11 cellular contexts compared by ENCODE assay signal in genomic region chr1:42479621-42480020, GRCh38. TPM values are rescaled to one million over a fixed set of nuclear protein-coding genes. Genes with fewer than 3 reads are reported as not detected.
DNase-seq lines count a peak whose midpoint lies in the region; ATAC-seq, FAIRE-seq and TF ChIP-seq lines count a peak whose summit lies in the region.
"Had no signal": no experiment of that assay in that cellular context is flagged by ENCODE, and none has a peak within 500 bp of the region (broad histone marks: within the 10 kb centered on the region; RNA-seq: fewer than 3 reads in every experiment).

No MANE protein-coding gene starts in this region.

- H3K4me2 ChIP-seq in K562 (ENCODE audit: insufficient read depth, low read length): no peak overlapping the region

- no peaks in the 10 kb centered on the region for H3K79me2 ChIP-seq in K562 (ENCODE audit: control insufficient read depth, insufficient read depth, low read length)

- no peak overlapping the region for H3K9ac ChIP-seq in K562 (ENCODE audit: insufficient read depth in 1 of 2, low read depth in 2 of 2, low read length in 2 of 2)

- no peak for TF ChIP-seq EP300 in K562 (IDR thresholded peaks at IDR 0.05; ENCODE audit: low read length)

- H3K4me1 ChIP-seq in K562 (replicated peaks in 1 of 2; ENCODE audit: control insufficient read depth in 2 of 2, insufficient read depth in 2 of 2, low read length in 2 of 2) (no peaks in the 10 kb centered on the region), vagina (no peaks in the 10 kb centered on the region)

- POLR2A ChIA-PET in K562 (lab: Yijun Ruan, JAX): no interaction called here

- intact Hi-C loops in K562 (cut with micrococcal nuclease) (no loop called here), vagina (cut with DNase I) (no loop called here)

- CTCF ChIA-PET in K562 (lab: Yijun Ruan, JAX; ENCODE audit: low intra/inter-chr PET ratio): no interaction called here

- no peaks in the 10 kb centered on the region for H3K9me1 ChIP-seq in K562 (ENCODE audit: control insufficient read depth, insufficient read depth, low read length)

- 9% methylated on average over 4 of the region's 4 CpGs for WGBS in K562 (ENCODE audit: insufficient coverage, low coverage, missing lambda C conversion rate)

- DNase-seq in NCI-H1092 treated with DMSO at 0.1 percent for 48 hours (lab: John Stamatoyannopoulos, UW) (peak; percentile 7), NCI-H1092 (lab: John Stamatoyannopoulos, UW) (no peak), NCI-H1694 treated with DMSO at 0.1 percent for 48 hours (lab: John Stamatoyannopoulos, UW) (peak; percentile 7), K562 (ENCODE audit: extremely low read depth in 1 of 4, low spot score in 3 of 4) (peak in 3 of 4 experiments; percentile 15 to 29 (median 17)), retina (peak; percentile 18), vagina (ENCODE audit: extremely low spot score in 2 of 2) (no peak), COLO829 (ENCODE audit: low spot score) (no peak), NCI-H146 treated with DMSO at 0.1 percent for 48 hours (lab: John Stamatoyannopoulos, UW; ENCODE audit: unreplicated experiment) (no peak)
- DNase-seq: activated naive CD8-positive, alpha-beta T cell treated with anti-CD3 and anti-CD28 coated beads for 36 hours; MM.1S; T1000 had no signal

- H3K27me3 ChIP-seq in K562 (ENCODE audit: control insufficient read depth in 2 of 2, insufficient read depth in 2 of 2, low read length in 2 of 2) (0 out of 5 replicates have a peak, but pooled peaks cover 0 to 4% of the 10 kb centered on the region in 2 experiments), vagina (no peaks in the 10 kb centered on the region)

- no peak for FAIRE-seq in K562 (lab: Jason Lieb, UNC)

- H4K20me1 ChIP-seq in K562 (replicated peaks; ENCODE audit: control insufficient read depth, insufficient read depth, low read length): no peaks in the 10 kb centered on the region

- in situ Hi-C loops in K562 (cut with MboI): no loop called here

- H2AFZ ChIP-seq in K562 (ENCODE audit: low read depth, low read length): no peak overlapping the region

- TF ChIP-seq RAD21 in K562 (CRISPR knock-in tag; conservative IDR thresholded peaks at IDR 0.05 in 1 of 2, IDR thresholded peaks at IDR 0.05 in 1 of 2): no peak

- peak in 2 of 3 experiments; percentile 12 to 37; a peak in 2 of 6 replicates for TF ChIP-seq CTCF in K562 (IDR thresholded peaks at IDR 0.05 in 2 of 3, conservative IDR thresholded peaks at IDR 0.05 in 1 of 3; ENCODE audit: insufficient read depth in 2 of 3, low read depth in 1 of 3, low read length in 3 of 3)
- no peak for TF ChIP-seq CTCF in vagina (IDR thresholded peaks at IDR 0.05)

- TF ChIP-seq POLR2A in K562 (conservative IDR thresholded peaks at IDR 0.05): no peak
- TF ChIP-seq POLR2A in vagina (IDR thresholded peaks at IDR 0.05): no peak

- ATAC-seq in K562: peak; percentile 88

- BruUV-seq in K562 (replicated peaks; lab: Mats Ljungman, UMichigan): no TSS peak

- H3K36me3 ChIP-seq in K562 (ENCODE audit: control insufficient read depth, insufficient read depth, low read length) (no peaks in the 10 kb centered on the region), vagina (peaks cover 0 to 19% of the 10 kb centered on the region in 2 donors)

- H3K9me3 ChIP-seq in K562 (replicated peaks; ENCODE audit: control insufficient read depth, insufficient read depth, low read depth, low read length) (no peaks in the 10 kb centered on the region), vagina (no peaks in the 10 kb centered on the region)

- no peak overlapping the region for H3K27ac ChIP-seq in K562 (ENCODE audit: extremely low read depth, low read depth, low read length)
- H3K27ac ChIP-seq in vagina: no peak overlapping the region

- H3K4me3 ChIP-seq in K562 (no peak overlapping the region), vagina (no peak overlapping the region)

TF ChIP-seq in K562, 482 proteins besides CTCF, POLR2A, EP300 and RAD21 (continues in another document):
- TF ChIP-seq MBD2 (IDR thresholded peaks at IDR 0.05; ENCODE audit: borderline replicate concordance, low read depth) (no peak), NR1H2 (CRISPR knock-in tag; IDR thresholded peaks at IDR 0.05) (no peak), ATF3 (IDR thresholded peaks at IDR 0.05) (no peak), ATF3 (CRISPR knock-in tag; conservative IDR thresholded peaks at IDR 0.05) (no peak), NFE2L1 (tag; IDR thresholded peaks at IDR 0.05; ENCODE audit: borderline replicate concordance, low read depth) (no peak), CEBPB (tag; IDR thresholded peaks at IDR 0.05) (no peak), MXI1 (IDR thresholded peaks at IDR 0.05; ENCODE audit: low read depth, low read length) (no peak)

RNA-seq across cellular contexts. Expression of gene CCDC30, which starts 16.5 kb away (rescaled TPM):
- 0.23 and 1.9 TPM in 2 replicates for total RNA-seq in K562 (2011; cell fraction: chromatin; rRNA removed; ENCODE audit: low replicate concordance)
- 0.50 and 0.66 TPM in 2 replicates for total RNA-seq in K562 (2011; cell fraction: nucleolus; rRNA removed)
- 0.92 and 1.9 TPM in 2 replicates for total RNA-seq in K562 (2011; cell fraction: nucleoplasm; rRNA removed)
- total RNA-seq in K562 (2014; rRNA removed) (0.05 and 0.08 TPM in 2 replicates), K562 (2014; rRNA removed; fragmentation: Illumina TruSeq; extraction: Trizol) (0.40 and 1.8 TPM in 2 replicates), K562 (2015; rRNA removed; fragmentation: Illumina TruSeq; extraction: Trizol) (0.36 and 0.41 TPM in 2 replicates), K562 (2021) (0.76 and 0.91 TPM in 2 replicates), vagina (1.5 TPM)
- polyA plus RNA-seq in K562 (2011; rRNA removed) (0.17 and 0.19 TPM in 2 replicates), K562 (2014; fragmentation: Illumina TruSeq; extraction: Trizol) (0.15 and 0.16 TPM in 2 replicates), K562 (2014; fragmentation: Nextera tagmentation; extraction: Ambion mirVana) (under 1 TPM; 0.24 to 0.44 TPM), K562 (2014; rRNA removed) (0.12 and 0.23 TPM in 2 replicates)
- not detected in 2 replicates for polyA plus RNA-seq in K562 (2011; cell fraction: cytosol; rRNA removed)
- polyA plus RNA-seq in K562 (2011; cell fraction: nucleus; rRNA removed): 0.21 and 0.33 TPM in 2 replicates
- polyA plus RNA-seq in K562 (2012): 0.56 and 0.60 TPM in 2 replicates
- polyA minus RNA-seq in K562 (2011; rRNA and poly(A)+ RNA removed): 0.09 and 0.32 TPM in 2 replicates
- not detected in 2 replicates for polyA minus RNA-seq in K562 (2011; cell fraction: cytosol; rRNA and poly(A)+ RNA removed)
- 0.67 and 1.4 TPM in 2 replicates for polyA minus RNA-seq in K562 (2011; cell fraction: nucleus; rRNA and poly(A)+ RNA removed)

RNA-seq across cellular contexts. Expression of gene PPCS, which starts 23.3 kb away (rescaled TPM):
- 8.8 and 11.0 TPM in 2 replicates for total RNA-seq in K562 (2011; cell fraction: chromatin; rRNA removed; ENCODE audit: low replicate concordance)
- total RNA-seq in K562 (2011; cell fraction: nucleolus; rRNA removed): 7.2 and 12.2 TPM in 2 replicates
- 8.1 and 13.1 TPM in 2 replicates for total RNA-seq in K562 (2011; cell fraction: nucleoplasm; rRNA removed)
- total RNA-seq in K562 (2014; rRNA removed): 13.0 and 22.2 TPM in 2 replicates
- total RNA-seq in K562 (2014; rRNA removed; fragmentation: Illumina TruSeq; extraction: Trizol): 16.6 and 19.7 TPM in 2 replicates
- total RNA-seq in K562 (2015; rRNA removed; fragmentation: Illumina TruSeq; extraction: Trizol): 14.8 and 16.5 TPM in 2 replicates
- total RNA-seq in K562 (2021): 13.9 and 15.0 TPM in 2 replicates
- 4.7 and 7.9 TPM in 2 replicates for polyA plus RNA-seq in K562 (2011; rRNA removed)
- 7.4 and 33.1 TPM in 2 replicates for polyA plus RNA-seq in K562 (2011; cell fraction: cytosol; rRNA removed)
- 6.3 and 10.0 TPM in 2 replicates for polyA plus RNA-seq in K562 (2011; cell fraction: nucleus; rRNA removed)
- polyA plus RNA-seq in K562 (2012): 13.5 and 26.0 TPM in 2 replicates
- 12.8 and 15.2 TPM in 2 replicates for polyA plus RNA-seq in K562 (2014; fragmentation: Illumina TruSeq; extraction: Trizol)
- 10 to 100 TPM; 12.9 to 14.2 TPM for polyA plus RNA-seq in K562 (2014; fragmentation: Nextera tagmentation; extraction: Ambion mirVana)
- 20.6 and 34.6 TPM in 2 replicates for polyA plus RNA-seq in K562 (2014; rRNA removed)
- polyA minus RNA-seq in K562 (2011; rRNA and poly(A)+ RNA removed): 2.7 and 3.6 TPM in 2 replicates
- polyA minus RNA-seq in K562 (2011; cell fraction: cytosol; rRNA and poly(A)+ RNA removed): 3.6 and 4.9 TPM in 2 replicates
- polyA minus RNA-seq in K562 (2011; cell fraction: nucleus; rRNA and poly(A)+ RNA removed): 5.0 and 6.1 TPM in 2 replicates
- total RNA-seq in vagina: 48.9 TPM

RNA-seq across cellular contexts. Expression of gene ZMYND12, which starts 23.8 kb away (rescaled TPM):
- not detected in 2 replicates for total RNA-seq in K562 (2011; cell fraction: chromatin; rRNA removed; ENCODE audit: low replicate concordance)
- not detected in 2 replicates for total RNA-seq in K562 (2011; cell fraction: nucleolus; rRNA removed)
- total RNA-seq in K562 (2011; cell fraction: nucleoplasm; rRNA removed): not detected in 2 replicates
- total RNA-seq in K562 (2014; rRNA removed): not detected in 2 replicates
- not detected in 2 replicates for total RNA-seq in K562 (2014; rRNA removed; fragmentation: Illumina TruSeq; extraction: Trizol)
- total RNA-seq in K562 (2015; rRNA removed; fragmentation: Illumina TruSeq; extraction: Trizol): not detected in 2 replicates
- not detected in 2 replicates for total RNA-seq in K562 (2021)
- not detected in 2 replicates for polyA plus RNA-seq in K562 (2011; rRNA removed)
- not detected in 2 replicates for polyA plus RNA-seq in K562 (2011; cell fraction: cytosol; rRNA removed)
- polyA plus RNA-seq in K562 (2011; cell fraction: nucleus; rRNA removed): not detected in 2 replicates
- polyA plus RNA-seq in K562 (2012): not detected in 2 replicates
- polyA plus RNA-seq in K562 (2014; fragmentation: Illumina TruSeq; extraction: Trizol): not detected in 2 replicates
- polyA plus RNA-seq in K562 (2014; fragmentation: Nextera tagmentation; extraction: Ambion mirVana): not detected
- polyA plus RNA-seq in K562 (2014; rRNA removed): not detected in 2 replicates
- not detected in 2 replicates for polyA minus RNA-seq in K562 (2011; rRNA and poly(A)+ RNA removed)
- polyA minus RNA-seq in K562 (2011; cell fraction: cytosol; rRNA and poly(A)+ RNA removed): not detected in 2 replicates
- not detected in 2 replicates for polyA minus RNA-seq in K562 (2011; cell fraction: nucleus; rRNA and poly(A)+ RNA removed)
- total RNA-seq in vagina: not detected

Comparison
In these comparisons a context has a peak if more than half of its experiments do, and no peak if none do; other contexts are left out.
1. DNase-seq: peak in NCI-H1092 treated with DMSO at 0.1 percent for 48 hours (single experiment), NCI-H1694 treated with DMSO at 0.1 percent for 48 hours (single experiment), K562 (3 of 4) and retina (single experiment); none in NCI-H1092 (single experiment), vagina (0 of 2), COLO829 (single experiment) and NCI-H146 treated with DMSO at 0.1 percent for 48 hours (single experiment).
2. CTCF ChIP-seq: peak in K562 (2 of 3); none in vagina (0 of 3).